ENCODE assay signal across 24 cellular contexts in genomic region chr19:33898062-33898677, GRCh38.
"Had no signal": no experiment of that assay in that cellular context is flagged by ENCODE, and none has a peak within 500 bp of the region (broad histone marks: within the 10 kb centered on the region; RNA-seq: fewer than 3 reads in every experiment).

No MANE protein-coding gene starts in this region.

- H3K36me3 ChIP-seq: esophagus muscularis mucosa, gastrocnemius medialis, heart right ventricle, left lung, lower lobe of right lung had no signal

- ATAC-seq: gastrocnemius medialis, heart right ventricle, left cardiac atrium, left lung, left ventricle myocardium superior, lower lobe of right lung, mucosa of descending colon had no signal

- H3K4me3 ChIP-seq: coronary artery, dorsolateral prefrontal cortex, esophagus muscularis mucosa, gastrocnemius medialis, heart right ventricle, left lung, lower lobe of right lung, mucosa of descending colon had no signal

- DNase-seq: dermis blood vessel endothelial cell; dorsolateral prefrontal cortex; effector CD4-positive, alpha-beta T cell; effector memory CD4-positive, alpha-beta T cell; foreskin fibroblast; foreskin melanocyte; gastrocnemius medialis; glutamatergic neuron; head of caudate nucleus; heart right ventricle; hippocampal formation; left cardiac atrium; left lung; left ventricle myocardium superior; lower lobe of right lung; mesenchymal stem cell; mucosa of descending colon; naive B cell had no signal

- FAIRE-seq: colon, endothelial cell of umbilical vein, islet of Langerhans, keratinocyte had no signal

- H3K27ac ChIP-seq: coronary artery, dorsolateral prefrontal cortex, esophagus muscularis mucosa, gastrocnemius medialis, heart right ventricle, left lung, lower lobe of right lung had no signal

- H3K4me1 ChIP-seq: esophagus muscularis mucosa, gastrocnemius medialis, left lung, lower lobe of right lung had no signal

- H3K27me3 ChIP-seq: gastrocnemius medialis had no signal
